In the genomic region with DNA sequence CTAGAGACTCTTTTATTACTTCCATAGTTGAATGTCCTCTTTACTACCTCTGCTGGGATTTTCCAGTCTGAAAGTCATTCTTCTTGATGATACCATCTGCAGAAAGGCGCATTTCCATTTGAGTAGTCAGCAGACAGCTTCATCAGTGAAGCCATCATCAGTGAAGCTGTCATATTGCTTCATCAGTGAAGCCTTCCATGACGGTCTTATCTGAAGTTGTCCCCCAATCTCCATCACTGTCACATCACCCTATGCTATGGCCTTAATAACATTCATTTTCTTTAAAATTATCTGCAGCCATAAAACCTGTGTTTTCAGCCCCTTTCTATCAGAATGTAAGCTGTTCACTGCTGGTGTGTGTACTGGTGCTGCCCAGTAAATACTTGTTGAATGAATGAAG, we compare ENCODE assay signal across 26 cellular contexts.
"Had no signal": no experiment of that assay in that cellular context is flagged by ENCODE, and none has a peak within 500 bp of the region (broad histone marks: within the 10 kb centered on the region; RNA-seq: fewer than 3 reads in every experiment).

No MANE protein-coding gene starts in this region.

- H3K27ac ChIP-seq: neural progenitor cell, neutrophil, pancreas, psoas muscle, right lobe of liver, sigmoid colon, stomach, thoracic aorta, thyroid gland, tibial nerve, upper lobe of left lung, vagina had no signal

- H3K36me3 ChIP-seq: neural progenitor cell, neutrophil, pancreas, right lobe of liver, sigmoid colon, stomach, thoracic aorta, thyroid gland, tibial nerve, upper lobe of left lung, vagina had no signal

- H3K4me2 ChIP-seq: neural progenitor cell had no signal

- H3K9ac ChIP-seq: neural progenitor cell had no signal

- H2AFZ ChIP-seq: neural progenitor cell had no signal

- H3K4me1 ChIP-seq: neural progenitor cell, pancreas, psoas muscle, right lobe of liver, sigmoid colon, stomach, thyroid gland, tibial nerve, upper lobe of left lung, vagina had no signal

- ATAC-seq: naive thymus-derived CD8-positive, alpha-beta T cell; pancreas; psoas muscle; right cardiac atrium; stimulated activated effector memory CD8-positive, alpha-beta T cell treated with anti-CD3 and anti-CD28 coated beads, Interleukin-12 subunit alpha, Interleukin-12 subunit beta, amount 100 ng/mL, for 72 hours; stimulated activated naive B cell treated with anti-CD40 and anti-IgM and Interleukin-4, amounts not matched to agents 10 μg/mL and 1 μg/mL and 100 μg/mL, for 72 hours had no signal

- H3K27me3 ChIP-seq: neural progenitor cell, pancreas, right lobe of liver, thyroid gland, tibial nerve, upper lobe of left lung, vagina had no signal

- H3K4me3 ChIP-seq: neural progenitor cell, pancreas, psoas muscle, right lobe of liver, sigmoid colon, stomach, thoracic aorta, thyroid gland, tibial nerve, upper lobe of left lung, vagina had no signal

- DNase-seq: naive B cell; naive thymus-derived CD8-positive, alpha-beta T cell; nephron progenitor cell; nucleus accumbens; pancreas; posterior cingulate gyrus; psoas muscle; right cardiac atrium; right lobe of liver; sigmoid colon; small intestine; stimulated activated CD4-positive, alpha-beta T cell treated with anti-CD3 and anti-CD28 coated beads, Interleukin-15, amount 100 ng/mL, for 24 hours; stimulated activated CD4-positive, alpha-beta T cell treated with anti-CD3 and anti-CD28 coated beads, Interleukin-2, amount 100 ng/mL, for 24 hours; stimulated activated CD4-positive, alpha-beta T cell treated with anti-CD3 and anti-CD28 coated beads, Interleukin-2, amount 100 ng/mL, for 48 hours; stimulated activated CD4-positive, alpha-beta T cell treated with anti-CD3 and anti-CD28 coated beads, Interleukin-4, amount 100 ng/mL, for 24 hours; stimulated activated naive B cell treated with anti-CD40 and anti-IgM and Interleukin-4, amounts not matched to agents 10 μg/mL and 1 μg/mL and 100 μg/mL, for 72 hours; stimulated activated naive CD4-positive, alpha-beta T cell treated with Interleukin-2 at 50 U/mL for 16 hours; stomach; thyroid gland; upper lobe of left lung had no signal

- H3K9me3 ChIP-seq: neutrophil, pancreas, psoas muscle, right lobe of liver, sigmoid colon, thyroid gland, vagina had no signal
